ENCODE assay signal across 35 cellular contexts in the genomic region with DNA sequence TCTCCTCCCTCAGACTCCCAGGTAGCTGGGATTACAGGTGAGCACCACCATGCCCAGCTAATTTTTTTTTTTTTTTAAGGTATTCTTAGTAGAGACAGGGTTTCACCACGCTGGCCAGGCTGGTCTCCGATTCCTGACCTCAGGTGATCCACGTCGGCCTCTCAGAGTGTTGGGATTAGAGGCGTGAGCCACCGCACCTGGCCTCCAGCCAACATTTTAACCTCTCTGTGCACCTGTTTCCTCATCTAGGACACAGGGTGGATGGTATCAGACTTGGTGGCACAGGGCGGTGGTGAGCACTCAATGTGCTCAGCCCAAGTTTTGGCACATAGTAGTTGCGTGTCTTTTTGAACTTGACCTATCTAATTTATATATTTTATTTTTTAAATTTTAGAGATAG. TPM values are rescaled to one million over a fixed set of nuclear protein-coding genes. Genes with fewer than 3 reads are reported as not detected.
"Had no signal": no experiment of that assay in that cellular context is flagged by ENCODE, and none has a peak within 500 bp of the region (broad histone marks: within the 10 kb centered on the region; RNA-seq: fewer than 3 reads in every experiment).

No MANE protein-coding gene starts in this region.

- ATAC-seq: activated CD8-positive, alpha-beta T cell treated with anti-CD3 and anti-CD28 coated beads for 36 hours; activated T-cell treated with anti-CD3 and anti-CD28 coated beads, Interleukin-2, amount 50 U/mL, for 4 hours; activated T-helper 17 cell treated with anti-CD3 and anti-CD28 coated beads, Interleukin-2, amount 50 U/mL, for 72 hours; sciatic nerve; stimulated activated effector memory CD8-positive, alpha-beta T cell treated with anti-CD3 and anti-CD28 coated beads, Interleukin-12 subunit alpha, Interleukin-12 subunit beta, amount 100 ng/mL, for 72 hours had no signal

- H3K9me3 ChIP-seq: vagina had no signal

- H3K4me1 ChIP-seq: vagina had no signal

- FAIRE-seq: astrocyte, kidney had no signal

- H3K27me3 ChIP-seq: brain microvascular endothelial cell, dorsolateral prefrontal cortex, vagina had no signal

- H3K27ac ChIP-seq: brain microvascular endothelial cell, coronary artery, dorsolateral prefrontal cortex, skin epidermis, vagina had no signal

- DNase-seq: activated B cell treated with CpG ODN at 0.5 μM for 24 hours; activated CD4-positive, alpha-beta T cell treated with anti-CD3 and anti-CD28 coated beads, Interleukin-2, amount 50 U/mL, for 1 hour; activated CD8-positive, alpha-beta T cell treated with anti-CD3 and anti-CD28 coated beads for 36 hours; activated gamma-delta T cell treated with Interleukin-2 at 50 U/mL for 16 hours; activated naive CD4-positive, alpha-beta T cell treated with anti-CD3 and anti-CD28 coated beads, Interleukin-2, amount 50 U/mL, for 16 hours; activated T-cell treated with anti-CD3 and anti-CD28 coated beads, Interleukin-2, amount 50 U/mL, for 4 hours; amniotic stem cell; brain microvascular endothelial cell; dorsolateral prefrontal cortex; effector memory CD4-positive, alpha-beta T cell; head of caudate nucleus; hippocampal formation; immature natural killer cell; kidney; stimulated activated CD4-positive, alpha-beta T cell treated with anti-CD3 and anti-CD28 coated beads, Interleukin-4, amount 100 ng/mL, for 24 hours; substantia nigra; T-helper 2 cell had no signal

- H3K4me3 ChIP-seq: coronary artery, dorsolateral prefrontal cortex, skin epidermis, vagina had no signal

RNA-seq across cellular contexts. Expression of gene RAX2, which starts 23.1 kb away (rescaled TPM):
- total RNA-seq: activated B cell treated with CpG ODN at 0.5 μM for 24 hours; activated CD8-positive, alpha-beta T cell treated with anti-CD3 and anti-CD28 coated beads for 36 hours; activated T-cell treated with anti-CD3 and anti-CD28 coated beads, Interleukin-2, amount 50 U/mL, for 4 hours; activated T-helper 17 cell treated with anti-CD3 and anti-CD28 coated beads, Interleukin-2, amount 50 U/mL, for 72 hours; astrocyte; cardiac septum; cerebellum; epithelial cell of proximal tubule; fibroblast of lung; fibroblast of villous mesenchyme; kidney; lung microvascular endothelial cell; mesenteric fat pad; mucosa of gallbladder; osteoblast; posterior vena cava; renal cortical epithelial cell; sciatic nerve; vagina had no signal
- polyA plus RNA-seq: fibroblast of lung, immature natural killer cell had no signal

RNA-seq across cellular contexts. Expression of gene MATK, which starts 37.2 kb away (rescaled TPM):
- total RNA-seq: astrocyte, fibroblast of villous mesenchyme, osteoblast had no signal
- polyA plus RNA-seq: fibroblast of lung had no signal

RNA-seq across cellular contexts. Expression of gene TJP3, which starts 40.8 kb away (rescaled TPM):
- total RNA-seq: cardiac septum, cerebellum, fibroblast of lung, fibroblast of villous mesenchyme, lung microvascular endothelial cell, osteoblast had no signal
- polyA plus RNA-seq: fibroblast of lung had no signal
